ENCODE assay signal across 18 cellular contexts in the genomic region with DNA sequence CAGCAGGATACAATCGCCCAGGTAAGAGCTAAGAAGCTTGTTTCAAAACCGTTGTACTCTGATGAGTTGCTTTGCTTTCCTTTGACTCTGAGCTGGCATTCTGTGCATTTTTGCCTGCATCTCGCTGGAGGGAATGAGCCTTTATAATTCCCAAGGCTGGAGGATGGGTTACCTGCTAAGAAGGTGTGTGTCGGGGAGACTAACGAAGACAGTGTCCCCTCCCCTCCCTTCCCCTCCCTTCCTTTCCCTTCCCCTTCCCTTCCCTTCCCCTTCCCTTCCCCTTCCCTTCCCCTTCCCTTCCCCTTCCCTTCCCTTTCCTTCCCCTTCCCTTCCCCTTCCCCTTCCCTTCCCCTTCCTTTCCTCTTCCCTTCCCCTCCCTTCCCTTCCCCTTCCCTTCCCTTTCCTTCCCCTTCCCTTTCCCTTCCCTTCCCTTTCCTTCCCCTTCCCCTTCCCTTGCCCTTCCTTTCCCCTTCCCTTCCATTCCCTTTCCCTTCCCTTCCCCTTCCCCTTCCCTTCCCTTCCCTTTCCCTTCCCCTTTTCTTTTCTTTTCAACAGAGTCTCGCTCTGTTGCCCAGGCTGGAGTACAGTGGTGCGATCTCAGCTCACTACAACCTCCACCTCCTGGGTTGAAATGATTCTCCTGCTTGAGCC. TPM values are rescaled to one million over a fixed set of nuclear protein-coding genes. Genes with fewer than 3 reads are reported as not detected.
"Had no signal": no experiment of that assay in that cellular context is flagged by ENCODE, and none has a peak within 500 bp of the region (broad histone marks: within the 10 kb centered on the region; RNA-seq: fewer than 3 reads in every experiment).

No MANE protein-coding gene starts in this region.

- H3K27ac ChIP-seq: cardiac muscle cell, foreskin keratinocyte, lower lobe of right lung, parathyroid adenoma, sigmoid colon, thyroid gland had no signal

- H3K4me3 ChIP-seq: cardiac muscle cell, lower lobe of right lung, sigmoid colon, thyroid gland had no signal

- H3K4me3 Mint-ChIP-seq: activated CD4-positive, alpha-beta memory T cell treated with anti-CD3 and anti-CD28 coated beads, Interleukin-2, amount 10 ng/mL, durations not matched to agents 7 days and 5 days; activated naive CD4-positive, alpha-beta T cell treated with anti-CD3 and anti-CD28 coated beads, Interleukin-2, amount 50 U/mL, for 24 hours; activated T-cell treated with anti-CD3 and anti-CD28 coated beads, Interleukin-2, amount 50 U/mL, for 4 hours; natural killer cell treated with Interleukin-12 subunit alpha and Interleukin-12 subunit beta and Interleukin-15 and Interleukin-18, amount 100 ng/mL, for 72 hours had no signal

- DNase-seq: activated CD4-positive, alpha-beta memory T cell treated with anti-CD3 and anti-CD28 coated beads, Interleukin-2, amount 10 ng/mL, durations not matched to agents 7 days and 5 days; activated CD4-positive, alpha-beta T cell treated with anti-CD3 and anti-CD28 coated beads for 4 hours; activated effector memory CD4-positive, alpha-beta T cell treated with anti-CD3 and anti-CD28 coated beads, Interleukin-2, amount 50 U/mL, for 16 hours; activated T-cell treated with anti-CD3 and anti-CD28 coated beads, Interleukin-2, amount 50 U/mL, for 4 hours; amniotic stem cell; foreskin keratinocyte; hippocampal formation; left colon; lower lobe of right lung; sigmoid colon; stimulated activated CD4-positive, alpha-beta T cell treated with anti-CD3 and anti-CD28 coated beads, Interleukin-4, amount 100 ng/mL, for 4 hours; stimulated activated naive CD4-positive, alpha-beta T cell; thyroid gland had no signal

- H3K4me1 ChIP-seq: foreskin keratinocyte, parathyroid adenoma, thyroid gland had no signal

- H3K27me3 Mint-ChIP-seq: activated CD4-positive, alpha-beta memory T cell treated with anti-CD3 and anti-CD28 coated beads, Interleukin-2, amount 10 ng/mL, durations not matched to agents 7 days and 5 days; activated naive CD4-positive, alpha-beta T cell treated with anti-CD3 and anti-CD28 coated beads, Interleukin-2, amount 50 U/mL, for 24 hours; natural killer cell treated with Interleukin-12 subunit alpha and Interleukin-12 subunit beta and Interleukin-15 and Interleukin-18, amount 100 ng/mL, for 72 hours had no signal

- H3K27me3 ChIP-seq: cardiac muscle cell, foreskin keratinocyte, sigmoid colon, thyroid gland had no signal

- H3K9me3 ChIP-seq: lower lobe of right lung, sigmoid colon, thyroid gland had no signal

- H3K9me3 Mint-ChIP-seq: activated CD4-positive, alpha-beta memory T cell treated with anti-CD3 and anti-CD28 coated beads, Interleukin-2, amount 10 ng/mL, durations not matched to agents 7 days and 5 days; activated naive CD4-positive, alpha-beta T cell treated with anti-CD3 and anti-CD28 coated beads, Interleukin-2, amount 50 U/mL, for 24 hours; activated T-cell treated with anti-CD3 and anti-CD28 coated beads, Interleukin-2, amount 50 U/mL, for 4 hours; natural killer cell treated with Interleukin-12 subunit alpha and Interleukin-12 subunit beta and Interleukin-15 and Interleukin-18, amount 100 ng/mL, for 72 hours had no signal

- ATAC-seq: activated T-cell treated with anti-CD3 and anti-CD28 coated beads, Interleukin-2, amount 50 U/mL, for 4 hours; foreskin keratinocyte; left colon; natural killer cell treated with Interleukin-12 subunit alpha and Interleukin-12 subunit beta and Interleukin-15 and Interleukin-18, amount 100 ng/mL, for 72 hours had no signal

- H3K27ac Mint-ChIP-seq: activated CD4-positive, alpha-beta memory T cell treated with anti-CD3 and anti-CD28 coated beads, Interleukin-2, amount 10 ng/mL, durations not matched to agents 7 days and 5 days; activated naive CD4-positive, alpha-beta T cell treated with anti-CD3 and anti-CD28 coated beads, Interleukin-2, amount 50 U/mL, for 24 hours had no signal

RNA-seq across cellular contexts. Expression of a gene that starts 15.4 kb away (rescaled TPM):
- total RNA-seq: cardiac muscle cell, epithelial cell of proximal tubule had no signal
- polyA plus RNA-seq: cardiac muscle cell had no signal
